In genomic region chr22:50268655-50269113, GRCh38 we compare ENCODE assay signal across 10 cellular contexts. TPM values are rescaled to one million over a fixed set of nuclear protein-coding genes. Genes with fewer than 3 reads are reported as not detected.
A peak's percentile ranks its signal among the peaks of the same experiment; 100 is the strongest.
DNase-seq lines count a peak whose midpoint lies in the region; ATAC-seq and TF ChIP-seq lines count a peak whose summit lies in the region.
"Had no signal": no experiment of that assay in that cellular context is flagged by ENCODE, and none has a peak within 500 bp of the region (broad histone marks: within the 10 kb centered on the region; RNA-seq: fewer than 3 reads in every experiment).

No MANE protein-coding gene starts in this region.

- H3K27ac ChIP-seq in OCI-LY3 (ENCODE audit: low read length) = no peak overlapping the region
- peak overlapping the region in 1 of 2 donors; percentile 28 for H3K27ac ChIP-seq in testis

- WGBS in testis, 2 donors = 40 to 43% methylated on average over 2 to 9 of the region's 9 CpGs

- DNase-seq in activated T-cell treated with anti-CD3 and anti-CD28 coated beads, Interleukin-2, amount 50 U/mL, for 72 hours = no peak
- no peak for DNase-seq in activated T-cell treated with anti-CD3 and anti-CD28 coated beads for 4 hours
- peak; percentile 38 for DNase-seq in testis
- no peak for DNase-seq in HEK293T (ENCODE audit: extremely low spot score)
- DNase-seq in GM19238 (ENCODE audit: insufficient read length, low spot score) = no peak
- DNase-seq: left ventricle myocardium superior, sigmoid colon had no signal

- H3K36me3 Mint-ChIP-seq in activated T-cell treated with anti-CD3 and anti-CD28 coated beads, Interleukin-2, amount 50 U/mL, for 72 hours (ENCODE audit: insufficient read depth in 2 of 2) = no peaks in the 10 kb centered on the region

- H2AFZ ChIP-seq in OCI-LY3 (ENCODE audit: low read depth, low read length) = no peak overlapping the region

- CTCF ChIA-PET in HEK293T (lab: Yijun Ruan, JAX) = interaction anchor here (0.7 kb wide), 1 partner anchor 58 kb away, joined by 3 read pairs; no protein-coding TSS in a partner anchor

- H3K4me2 ChIP-seq in OCI-LY3 (ENCODE audit: low read length) = peak overlapping the region; percentile 90; the same call in 1 of the 2 replicates

- TF ChIP-seq POLR2A in testis (IDR thresholded peaks at IDR 0.05) = no peak

- no peaks in the 10 kb centered on the region for H3K27me3 Mint-ChIP-seq in activated T-cell treated with anti-CD3 and anti-CD28 coated beads, Interleukin-2, amount 50 U/mL, for 72 hours (ENCODE audit: low read depth)

- H3K27me3 ChIP-seq in OCI-LY3 (ENCODE audit: low read depth, low read length) (no peaks in the 10 kb centered on the region), testis (no peaks in the 10 kb centered on the region)

- intact Hi-C loops in testis (cut with DNase I; ENCODE audit: low total_unique reads) = no loop called here

- H4K20me1 ChIP-seq in OCI-LY3 (ENCODE audit: insufficient read depth, low read length) = no peaks in the 10 kb centered on the region

- H3K9me3 ChIP-seq in OCI-LY3 (ENCODE audit: insufficient read depth, low read length) (no peaks in the 10 kb centered on the region), testis (no peaks in the 10 kb centered on the region)
- H3K9me3 ChIP-seq: sigmoid colon had no signal

- H3K4me3 ChIP-seq in OCI-LY3 (ENCODE audit: low read length) = no peak overlapping the region
- no peak overlapping the region for H3K4me3 ChIP-seq in testis

- no peak for ATAC-seq in activated T-cell treated with anti-CD3 and anti-CD28 coated beads, Interleukin-2, amount 50 U/mL, for 72 hours (replicated peaks in 1 of 2)
- ATAC-seq in esophagus mucosa = peak; percentile 6
- ATAC-seq in GM19035 (IDR thresholded peaks at IDR 0.05; ENCODE audit: unreplicated experiment) = no peak
- ATAC-seq: left ventricle myocardium superior had no signal

- H3K9ac ChIP-seq in OCI-LY3 (ENCODE audit: low read length) = no peak overlapping the region

- H3K4me1 Mint-ChIP-seq in activated T-cell treated with anti-CD3 and anti-CD28 coated beads, Interleukin-2, amount 50 U/mL, for 72 hours (ENCODE audit: low read depth) = peaks cover 15% of the 10 kb centered on the region

- H3K79me2 ChIP-seq in OCI-LY3 (ENCODE audit: low read length) = no peaks in the 10 kb centered on the region

- POLR2A ChIA-PET in HEK293T (lab: Yijun Ruan, JAX) = interaction anchor here (0.6 kb wide), 1 partner anchor 16 kb away, joined by 3 read pairs; no protein-coding TSS in a partner anchor

- TF ChIP-seq CTCF in OCI-LY3 (IDR thresholded peaks at IDR 0.05; ENCODE audit: low read depth, low read length) (no peak), testis (IDR thresholded peaks at IDR 0.05) (no peak)

- peak overlapping the region; percentile 36 to 61 for H3K4me3 Mint-ChIP-seq in activated T-cell treated with anti-CD3 and anti-CD28 coated beads, Interleukin-2, amount 50 U/mL, for 72 hours

- H3K9me3 Mint-ChIP-seq in activated T-cell treated with anti-CD3 and anti-CD28 coated beads, Interleukin-2, amount 50 U/mL, for 72 hours = no peaks in the 10 kb centered on the region

- H3K36me3 ChIP-seq in OCI-LY3 (replicated peaks; ENCODE audit: low read depth, low read length) = no peaks in the 10 kb centered on the region
- no peaks in the 10 kb centered on the region for H3K36me3 ChIP-seq in testis (ENCODE audit: low read depth, missing control alignments)
- H3K36me3 ChIP-seq: sigmoid colon had no signal

- no peak overlapping the region for H3K27ac Mint-ChIP-seq in activated T-cell treated with anti-CD3 and anti-CD28 coated beads, Interleukin-2, amount 50 U/mL, for 72 hours

- H3K4me1 ChIP-seq in OCI-LY3 (ENCODE audit: low read length) = peaks cover 19% of the 10 kb centered on the region
- peaks cover 44% of the 10 kb centered on the region for H3K4me1 ChIP-seq in testis

TF ChIP-seq in HEK293T, 16 proteins besides CTCF, POLR2A, EP300 and RAD21:
- TF ChIP-seq ARNT (IDR thresholded peaks at IDR 0.05) (no peak), LEF1 (IDR thresholded peaks at IDR 0.05; ENCODE audit: borderline replicate concordance) (no peak), NFRKB (IDR thresholded peaks at IDR 0.05) (no peak), SUZ12 (IDR thresholded peaks at IDR 0.05) (no peak), HDGF (IDR thresholded peaks at IDR 0.05; ENCODE audit: borderline replicate concordance) (no peak), BHLHE40 (IDR thresholded peaks at IDR 0.05; ENCODE audit: borderline replicate concordance) (no peak), ELF4 (IDR thresholded peaks at IDR 0.05) (no peak), ZNF384 (IDR thresholded peaks at IDR 0.05) (no peak), FOXM1 (IDR thresholded peaks at IDR 0.05; ENCODE audit: borderline replicate concordance) (no peak), L3MBTL2 (conservative IDR thresholded peaks at IDR 0.05) (no peak), CTBP1 (IDR thresholded peaks at IDR 0.05; ENCODE audit: borderline replicate concordance) (no peak), SP1 (IDR thresholded peaks at IDR 0.05) (no peak)

RNA-seq across cellular contexts. Expression of gene MAPK11, which starts 1.5 kb away (rescaled TPM):
- total RNA-seq in activated T-cell treated with anti-CD3 and anti-CD28 coated beads, Interleukin-2, amount 50 U/mL, for 72 hours = 10 to 100 TPM; 16.6 to 27.1 TPM
- 5.8 TPM for total RNA-seq in esophagus mucosa
- total RNA-seq in testis = 10 to 100 TPM in 1 of 2 donors, 1 to 10 TPM in 1; 8.3 to 10.7 TPM
- 6.4 TPM for polyA plus RNA-seq in testis (ENCODE audit: insufficient read depth, low read depth, low replicate concordance)

RNA-seq across cellular contexts. Expression of gene MAPK12, which starts 7.2 kb away (rescaled TPM):
- 10 to 100 TPM in 1 of 2 donors, 1 to 10 TPM in 1; 8.5 to 11.5 TPM for total RNA-seq in activated T-cell treated with anti-CD3 and anti-CD28 coated beads, Interleukin-2, amount 50 U/mL, for 72 hours
- total RNA-seq in esophagus mucosa (2.6 TPM), testis (10 to 100 TPM; 22.3 to 25.1 TPM)
- 9.1 TPM for polyA plus RNA-seq in testis (ENCODE audit: insufficient read depth, low read depth, low replicate concordance)

RNA-seq across cellular contexts. Expression of gene HDAC10, which starts 17.6 kb away (rescaled TPM):
- 10 to 100 TPM; 52.1 to 57.4 TPM for total RNA-seq in activated T-cell treated with anti-CD3 and anti-CD28 coated beads, Interleukin-2, amount 50 U/mL, for 72 hours
- 17.7 TPM for total RNA-seq in esophagus mucosa
- 10 to 100 TPM; 32.1 to 33.1 TPM for total RNA-seq in testis
- 13.5 TPM for polyA plus RNA-seq in testis (ENCODE audit: insufficient read depth, low read depth, low replicate concordance)

RNA-seq across cellular contexts. Expression of gene TUBGCP6, which starts 23.9 kb away (rescaled TPM):
- 10 to 100 TPM; 64.9 to 69.7 TPM for total RNA-seq in activated T-cell treated with anti-CD3 and anti-CD28 coated beads, Interleukin-2, amount 50 U/mL, for 72 hours
- total RNA-seq in esophagus mucosa = 14.8 TPM
- total RNA-seq in testis = 100 to 1,000 TPM; 136 to 143 TPM
- 40.2 TPM for polyA plus RNA-seq in testis (ENCODE audit: insufficient read depth, low read depth, low replicate concordance)

RNA-seq across cellular contexts. Expression of gene PLXNB2, which starts 38.8 kb away (rescaled TPM):
- 10 to 100 TPM; 30.2 to 34.0 TPM for total RNA-seq in activated T-cell treated with anti-CD3 and anti-CD28 coated beads, Interleukin-2, amount 50 U/mL, for 72 hours
- total RNA-seq in esophagus mucosa = 148 TPM
- 100 to 1,000 TPM; 219 to 243 TPM for total RNA-seq in testis
- polyA plus RNA-seq in testis (ENCODE audit: insufficient read depth, low read depth, low replicate concordance) = 98.0 TPM
